In the genomic region with DNA sequence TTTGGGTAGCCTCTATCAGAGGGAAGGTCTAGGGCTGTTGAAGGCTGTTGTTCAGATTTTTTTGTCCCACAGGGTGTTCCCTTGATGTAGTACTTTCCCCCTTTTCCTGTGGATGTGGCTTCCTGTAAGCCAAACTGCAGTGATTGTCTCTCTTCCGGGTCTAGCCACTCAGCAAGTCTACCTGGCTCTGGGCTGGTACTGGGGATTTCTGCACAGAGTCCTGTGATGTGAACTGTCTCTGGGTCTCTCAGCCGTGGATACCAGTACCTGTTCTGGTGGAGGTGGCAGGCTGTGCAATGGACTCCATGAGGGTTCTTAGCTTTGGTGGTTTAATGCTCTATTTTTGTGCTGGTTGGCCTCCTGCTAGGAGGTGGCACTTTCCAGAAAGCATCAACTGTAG, we compare ENCODE assay signal across 26 cellular contexts. TPM values are rescaled to one million over a fixed set of nuclear protein-coding genes. Genes with fewer than 3 reads are reported as not detected.
DNase-seq lines count a peak whose midpoint lies in the region; ATAC-seq lines count a peak whose summit lies in the region.
"Had no signal": no experiment of that assay in that cellular context is flagged by ENCODE, and none has a peak within 500 bp of the region (broad histone marks: within the 10 kb centered on the region; RNA-seq: fewer than 3 reads in every experiment).

No MANE protein-coding gene starts in this region.

- no peak for ATAC-seq in activated T-cell treated with anti-CD3 and anti-CD28 coated beads, Interleukin-2, amount 50 U/mL, for 72 hours (replicated peaks in 1 of 2)
- ATAC-seq in T-helper 17 cell (peak; percentile 30), HG03280 (IDR thresholded peaks at IDR 0.05; ENCODE audit: unreplicated experiment) (no peak)
- no peak for ATAC-seq in central memory CD8-positive, alpha-beta T cell (replicated peaks; ENCODE audit: extremely low read depth, poor library complexity, severe bottlenecking)
- ATAC-seq in stimulated activated naive B cell treated with anti-CD40 and anti-IgM and Interleukin-4, amounts not matched to agents 10 μg/mL and 1 μg/mL and 100 μg/mL, for 72 hours (replicated peaks): no peak
- ATAC-seq: HCT116, Panc1 had no signal

- no peak for DNase-seq in activated T-cell treated with anti-CD3 and anti-CD28 coated beads, Interleukin-2, amount 50 U/mL, for 72 hours
- DNase-seq in activated T-cell treated with anti-CD3 and anti-CD28 coated beads for 4 hours (no peak), T-helper 17 cell (no peak), NCI-H1436 treated with DMSO at 0.1 percent for 48 hours (lab: John Stamatoyannopoulos, UW) (no peak)
- no peak for DNase-seq in central memory CD8-positive, alpha-beta T cell (ENCODE audit: low spot score in 2 of 2)
- no peak for DNase-seq in stimulated activated naive B cell treated with anti-CD40 and anti-IgM and Interleukin-4, amounts not matched to agents 10 μg/mL and 1 μg/mL and 100 μg/mL, for 72 hours
- DNase-seq: activated CD4-positive, CD25-positive, alpha-beta regulatory T cell; amniotic stem cell; effector CD8-positive, alpha-beta T cell; erythroblast; foreskin fibroblast; head of caudate nucleus; kidney; midbrain; NCI-H1092 treated with DMSO at 0.1 percent for 48 hours; NCI-H187 treated with DMSO at 0.1 percent for 48 hours; NCI-H526 treated with DMSO at 0.1 percent for 48 hours; SHP77 treated with DMSO at 0.1 percent for 48 hours had no signal

- peak overlapping the region; percentile 11 to 25 for H3K4me3 Mint-ChIP-seq in activated T-cell treated with anti-CD3 and anti-CD28 coated beads, Interleukin-2, amount 50 U/mL, for 72 hours
- peak overlapping the region; percentile 28 for H3K4me3 Mint-ChIP-seq in T-helper 17 cell
- H3K4me3 Mint-ChIP-seq in central memory CD8-positive, alpha-beta T cell: peak overlapping the region; percentile 19
- no peak overlapping the region for H3K4me3 Mint-ChIP-seq in stimulated activated naive B cell treated with anti-CD40 and anti-IgM and Interleukin-4, amounts not matched to agents 10 μg/mL and 1 μg/mL and 100 μg/mL, for 72 hours
- H3K4me3 Mint-ChIP-seq: nephron had no signal

- H3K9me3 Mint-ChIP-seq in activated T-cell treated with anti-CD3 and anti-CD28 coated beads, Interleukin-2, amount 50 U/mL, for 72 hours: peaks cover 20 to 21% of the 10 kb centered on the region in 2 donors
- H3K9me3 Mint-ChIP-seq in central memory CD8-positive, alpha-beta T cell: peaks cover 6% of the 10 kb centered on the region
- H3K9me3 Mint-ChIP-seq in stimulated activated naive B cell treated with anti-CD40 and anti-IgM and Interleukin-4, amounts not matched to agents 10 μg/mL and 1 μg/mL and 100 μg/mL, for 72 hours: peaks cover 19 to 22% of the 10 kb centered on the region in 2 donors

- H3K9me3 ChIP-seq in T-helper 17 cell (ENCODE audit: control insufficient read depth, low read length, poor library complexity, severe bottlenecking): peaks cover 4% of the 10 kb centered on the region

- H3K27ac Mint-ChIP-seq in activated T-cell treated with anti-CD3 and anti-CD28 coated beads, Interleukin-2, amount 50 U/mL, for 72 hours: no peak overlapping the region
- peak overlapping the region; percentile 79 for H3K27ac Mint-ChIP-seq in T-helper 17 cell
- H3K27ac Mint-ChIP-seq in central memory CD8-positive, alpha-beta T cell (ENCODE audit: low read depth): no peak overlapping the region
- peak overlapping the region; percentile 17 for H3K27ac Mint-ChIP-seq in stimulated activated naive B cell treated with anti-CD40 and anti-IgM and Interleukin-4, amounts not matched to agents 10 μg/mL and 1 μg/mL and 100 μg/mL, for 72 hours
- H3K27ac Mint-ChIP-seq: activated T-helper 2 cell treated with anti-CD3 and anti-CD28 coated beads, Interferon-gamma antibody, Interleukin-2, Interleukin-4, amounts not matched to agents 10 μg/mL and 5 μg/mL and 100 μg/mL, durations not matched to agents 14 hours and 24 hours and 36 hours; nephron had no signal

- H3K27me3 Mint-ChIP-seq in activated T-cell treated with anti-CD3 and anti-CD28 coated beads, Interleukin-2, amount 50 U/mL, for 72 hours (ENCODE audit: low read depth): no peaks in the 10 kb centered on the region
- no peaks in the 10 kb centered on the region for H3K27me3 Mint-ChIP-seq in T-helper 17 cell
- H3K27me3 Mint-ChIP-seq in central memory CD8-positive, alpha-beta T cell: no peaks in the 10 kb centered on the region
- no peaks in the 10 kb centered on the region for H3K27me3 Mint-ChIP-seq in stimulated activated naive B cell treated with anti-CD40 and anti-IgM and Interleukin-4, amounts not matched to agents 10 μg/mL and 1 μg/mL and 100 μg/mL, for 72 hours

- H3K36me3 Mint-ChIP-seq in activated T-cell treated with anti-CD3 and anti-CD28 coated beads, Interleukin-2, amount 50 U/mL, for 72 hours (ENCODE audit: insufficient read depth in 2 of 2): peaks cover 29 to 43% of the 10 kb centered on the region in 2 donors
- no peaks in the 10 kb centered on the region for H3K36me3 Mint-ChIP-seq in T-helper 17 cell (ENCODE audit: low read depth)
- H3K36me3 Mint-ChIP-seq in central memory CD8-positive, alpha-beta T cell (ENCODE audit: insufficient read depth): no peaks in the 10 kb centered on the region
- H3K36me3 Mint-ChIP-seq in stimulated activated naive B cell treated with anti-CD40 and anti-IgM and Interleukin-4, amounts not matched to agents 10 μg/mL and 1 μg/mL and 100 μg/mL, for 72 hours: peaks cover 27 to 36% of the 10 kb centered on the region in 2 donors

- H3K4me1 Mint-ChIP-seq in activated T-cell treated with anti-CD3 and anti-CD28 coated beads, Interleukin-2, amount 50 U/mL, for 72 hours (ENCODE audit: low read depth): peaks cover 59% of the 10 kb centered on the region
- H3K4me1 Mint-ChIP-seq in T-helper 17 cell: peaks cover 27% of the 10 kb centered on the region
- H3K4me1 Mint-ChIP-seq in central memory CD8-positive, alpha-beta T cell: peaks cover 31% of the 10 kb centered on the region
- H3K4me1 Mint-ChIP-seq in stimulated activated naive B cell treated with anti-CD40 and anti-IgM and Interleukin-4, amounts not matched to agents 10 μg/mL and 1 μg/mL and 100 μg/mL, for 72 hours: peaks cover 53 to 76% of the 10 kb centered on the region in 2 donors
- H3K4me1 Mint-ChIP-seq: nephron had no signal

RNA-seq across cellular contexts. Expression of a gene that starts 23.3 kb away (rescaled TPM):
- 100 to 1,000 TPM; 311 to 371 TPM for total RNA-seq in activated T-cell treated with anti-CD3 and anti-CD28 coated beads, Interleukin-2, amount 50 U/mL, for 72 hours
- 100 to 1,000 TPM; 165 to 182 TPM for total RNA-seq in T-helper 17 cell
- total RNA-seq: Daoy, M059J, osteocyte had no signal

RNA-seq across cellular contexts. Expression of a gene that starts 59.1 kb away (rescaled TPM):
- 100 to 1,000 TPM in 1 of 2 donors, 10 to 100 TPM in 1; 98.1 to 114 TPM for total RNA-seq in activated T-cell treated with anti-CD3 and anti-CD28 coated beads, Interleukin-2, amount 50 U/mL, for 72 hours
- 10 to 100 TPM; 60.0 to 77.5 TPM for total RNA-seq in T-helper 17 cell

Comparison
In these comparisons a context has a peak if more than half of its experiments do, and no peak if none do; other contexts are left out.
1. H3K27ac Mint-ChIP-seq: peak in T-helper 17 cell (single experiment) and stimulated activated naive B cell treated with anti-CD40 and anti-IgM and Interleukin-4, amounts not matched to agents 10 μg/mL and 1 μg/mL and 100 μg/mL, for 72 hours (single experiment); none in activated T-cell treated with anti-CD3 and anti-CD28 coated beads, Interleukin-2, amount 50 U/mL, for 72 hours (single experiment) and central memory CD8-positive, alpha-beta T cell (single experiment).
2. H3K4me3 Mint-ChIP-seq: peak in activated T-cell treated with anti-CD3 and anti-CD28 coated beads, Interleukin-2, amount 50 U/mL, for 72 hours (2 of 2), T-helper 17 cell (single experiment) and central memory CD8-positive, alpha-beta T cell (single experiment); none in stimulated activated naive B cell treated with anti-CD40 and anti-IgM and Interleukin-4, amounts not matched to agents 10 μg/mL and 1 μg/mL and 100 μg/mL, for 72 hours (0 of 2).